ENCODE assay signal across 10 cellular contexts in the genomic region with DNA sequence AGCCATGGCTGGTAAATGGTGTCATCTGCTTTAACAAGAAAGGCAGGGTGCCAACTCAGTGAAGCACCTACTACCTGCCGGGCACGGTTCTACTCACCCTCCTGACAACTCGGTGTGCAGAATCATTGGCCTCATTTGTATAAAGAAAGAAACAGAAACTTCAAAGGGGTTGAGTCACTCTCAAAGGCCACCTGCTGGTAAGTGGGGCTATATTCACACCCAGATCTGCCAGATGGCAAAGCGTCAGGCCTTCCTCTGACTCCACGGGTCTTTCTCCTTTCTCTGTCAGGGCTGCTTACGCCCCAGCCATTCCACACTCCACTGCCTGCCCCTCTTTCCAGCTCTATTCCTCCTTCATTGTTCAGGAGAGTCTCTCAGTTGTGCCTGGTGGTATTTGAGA.
DNase-seq lines count a peak whose midpoint lies in the region; ATAC-seq and TF ChIP-seq lines count a peak whose summit lies in the region.
"Had no signal": no experiment of that assay in that cellular context is flagged by ENCODE, and none has a peak within 500 bp of the region (broad histone marks: within the 10 kb centered on the region; RNA-seq: fewer than 3 reads in every experiment).

No MANE protein-coding gene starts in this region.

- no peak overlapping the region for H3K27ac ChIP-seq in ascending aorta
- H3K27ac ChIP-seq: transverse colon had no signal

- peaks cover 0 to 3% of the 10 kb centered on the region in 2 donors for H3K4me1 ChIP-seq in ascending aorta
- H3K4me1 ChIP-seq: transverse colon had no signal

- H3K27me3 ChIP-seq in ascending aorta: no peaks in the 10 kb centered on the region
- H3K27me3 ChIP-seq: transverse colon had no signal

- DNase-seq in COLO829 (ENCODE audit: low spot score): peak; percentile 6
- peak; percentile 80 for DNase-seq in Jurkat, Clone E6-1 (ENCODE audit: low read depth, low spot score)
- peak; percentile 46 for DNase-seq in SW480 (ENCODE audit: low spot score)
- no peak for DNase-seq in left lobe of liver (ENCODE audit: low spot score)
- no peak for DNase-seq in NCI-H1436 (lab: John Stamatoyannopoulos, UW)
- DNase-seq in ascending aorta (ENCODE audit: low spot score in 2 of 2): no peak
- DNase-seq in naive thymus-derived CD8-positive, alpha-beta T cell: no peak
- DNase-seq in G401 (ENCODE audit: low spot score): no peak
- DNase-seq: activated gamma-delta T cell, transverse colon had no signal

- no peak for TF ChIP-seq CTCF in ascending aorta (IDR thresholded peaks at IDR 0.05)

- POLR2A ChIA-PET in naive thymus-derived CD8-positive, alpha-beta T cell (lab: Charles Lee): no interaction called here

- in situ Hi-C loops in G401 (cut with HindIII; ENCODE audit: low sequenced_read_pairs): no loop called here

- no peaks in the 10 kb centered on the region for H3K9me3 ChIP-seq in ascending aorta
- H3K9me3 ChIP-seq: transverse colon had no signal

- peaks cover 0 to 2% (median 0%) of the 10 kb centered on the region in 4 donors for H3K4me1 Mint-ChIP-seq in naive thymus-derived CD8-positive, alpha-beta T cell

- intact Hi-C loops in ascending aorta (cut with DNase I): no loop called here

- H3K9me3 Mint-ChIP-seq in naive thymus-derived CD8-positive, alpha-beta T cell: peaks cover 0 to 10% (median 0%) of the 10 kb centered on the region in 9 donors

- no peaks in the 10 kb centered on the region for H3K36me3 Mint-ChIP-seq in naive thymus-derived CD8-positive, alpha-beta T cell

- H3K36me3 ChIP-seq in ascending aorta: no peaks in the 10 kb centered on the region
- H3K36me3 ChIP-seq: transverse colon had no signal

- no peak overlapping the region for H3K4me3 Mint-ChIP-seq in naive thymus-derived CD8-positive, alpha-beta T cell

- no peak overlapping the region for H3K4me3 ChIP-seq in Jurkat, Clone E6-1 (ENCODE audit: low read length)
- H3K4me3 ChIP-seq in ascending aorta: no peak overlapping the region
- H3K4me3 ChIP-seq: transverse colon had no signal

- H3K27me3 Mint-ChIP-seq in naive thymus-derived CD8-positive, alpha-beta T cell: peaks cover 0 to 3% (median 0%) of the 10 kb centered on the region in 5 donors

- no peak overlapping the region for H3K27ac Mint-ChIP-seq in naive thymus-derived CD8-positive, alpha-beta T cell

- peak; percentile 71 for ATAC-seq in left lobe of liver
- ATAC-seq in naive thymus-derived CD8-positive, alpha-beta T cell: no peak

Comparison
In these comparisons a context has a peak if more than half of its experiments do, and no peak if none do; other contexts are left out.
1. DNase-seq: peak in COLO829 (single experiment), Jurkat, Clone E6-1 (single experiment) and SW480 (single experiment); none in left lobe of liver (single experiment), NCI-H1436 (single experiment), ascending aorta (0 of 2), naive thymus-derived CD8-positive, alpha-beta T cell (0 of 10) and G401 (single experiment).